ENCODE assay signal across 1 cellular context in the genomic region with DNA sequence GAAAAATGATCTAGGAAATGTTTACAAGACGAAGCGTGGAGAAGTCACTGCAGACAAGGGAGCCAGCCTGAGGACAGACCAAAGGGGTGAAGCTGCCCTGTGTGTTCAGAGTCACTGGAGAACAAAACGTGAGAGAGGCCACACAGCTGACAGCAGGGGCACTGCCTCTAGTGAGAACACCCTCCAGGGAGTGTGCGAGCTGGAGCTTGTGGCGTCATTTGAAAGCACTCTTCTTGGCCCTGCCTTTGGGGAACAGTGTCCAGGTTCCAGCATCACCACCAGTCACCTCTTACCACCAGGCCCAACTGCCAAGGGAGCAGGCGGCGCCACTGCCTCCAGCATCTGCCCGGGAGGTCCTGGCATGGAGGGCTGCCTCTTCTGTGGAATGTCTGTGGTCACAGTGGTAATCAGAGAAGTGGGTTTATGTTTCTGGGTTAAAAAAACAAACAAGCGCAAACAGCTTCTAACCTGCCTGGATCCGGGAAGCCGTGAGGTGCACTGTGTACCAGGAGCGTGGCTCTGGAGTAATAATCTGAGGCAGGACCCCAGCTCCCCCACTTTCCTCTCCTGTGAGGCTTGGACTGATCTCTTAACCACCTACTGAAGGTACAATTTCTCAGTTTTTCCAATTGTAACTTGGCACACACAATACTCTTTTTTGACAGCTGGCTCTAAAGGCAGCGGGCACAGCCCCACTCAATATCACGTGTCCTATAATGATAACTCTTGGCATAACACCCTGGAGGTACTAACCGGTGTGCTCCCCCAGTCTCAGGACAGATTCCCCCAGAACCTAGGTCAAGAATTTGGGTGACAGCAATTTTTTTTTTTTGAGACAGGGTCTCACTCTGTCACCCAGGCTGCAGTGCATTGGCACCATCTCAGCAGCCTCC.
TF ChIP-seq lines count a peak whose summit lies in the region.

No MANE protein-coding gene starts in this region.

TF ChIP-seq in HepG2, 621 proteins besides CTCF, POLR2A, EP300 and RAD21:
- TF ChIP-seq ZFY (CRISPR knock-in tag; IDR thresholded peaks at IDR 0.05) (no peak), LCORL (IDR thresholded peaks at IDR 0.05) (no peak), LCORL (CRISPR knock-in tag; IDR thresholded peaks at IDR 0.05) (no peak)
